ENCODE assay signal across 8 cellular contexts in genomic region chrX:19566359-19567141, GRCh38. TPM values are rescaled to one million over a fixed set of nuclear protein-coding genes. Genes with fewer than 3 reads are reported as not detected.
DNase-seq lines count a peak whose midpoint lies in the region; ATAC-seq and TF ChIP-seq lines count a peak whose summit lies in the region.

No MANE protein-coding gene starts in this region.

- DNase-seq in erythroblast (lab: John Stamatoyannopoulos, UW) (peak; percentile 8 to 46), GM20000 (ENCODE audit: low spot score) (no peak), NCI-H2227 (lab: John Stamatoyannopoulos, UW; ENCODE audit: unreplicated experiment) (no peak)
- peak; percentile 38 for DNase-seq in stimulated activated naive CD8-positive, alpha-beta T cell treated with anti-CD3 and anti-CD28 coated beads, Interleukin-15, Interleukin-2, amounts not matched to agents 100 U/mL and 50 U/mL, for 24 hours

- no peak for TF ChIP-seq CTCF in GM20000 (IDR thresholded peaks at IDR 0.05; ENCODE audit: extremely low read depth, missing control alignments)

- ATAC-seq in GM18505 (IDR thresholded peaks at IDR 0.05; ENCODE audit: unreplicated experiment) (peak; percentile 37), HG02852 (IDR thresholded peaks at IDR 0.05; ENCODE audit: unreplicated experiment) (peak; percentile 54), HG03571 (IDR thresholded peaks at IDR 0.05; ENCODE audit: unreplicated experiment) (no peak)
- peak; percentile 92 for ATAC-seq in stimulated activated naive CD8-positive, alpha-beta T cell treated with anti-CD3 and anti-CD28 coated beads, Interleukin-15, Interleukin-2, amounts not matched to agents 100 U/mL and 50 U/mL, for 24 hours

- no peak for TF ChIP-seq POLR2A in GM18505 (IDR thresholded peaks at IDR 0.05; ENCODE audit: borderline replicate concordance, extremely low read depth, insufficient read depth, insufficient read length)
- TF ChIP-seq POLR2A in erythroblast (IDR thresholded peaks at IDR 0.05; ENCODE audit: low read length) = no peak

TF ChIP-seq in PFSK-1, 5 proteins besides CTCF, POLR2A, EP300 and RAD21:
- peak; percentile 31 to 41; a peak in 1 of 4 replicates for TF ChIP-seq REST (IDR thresholded peaks at IDR 0.05; ENCODE audit: insufficient read depth in 1 of 2, low read depth in 2 of 2, low read length in 2 of 2)
- TF ChIP-seq TAF1 (IDR thresholded peaks at IDR 0.05; ENCODE audit: borderline replicate concordance, insufficient read depth, low read length) = no peak

RNA-seq across cellular contexts. Expression of gene MAP3K15, which starts 51.2 kb away (rescaled TPM):
- polyA plus RNA-seq in PFSK-1 (2012; ENCODE audit: insufficient read length, low read depth) = 2.2 TPM

Comparison
In these comparisons a context has a peak if more than half of its experiments do, and no peak if none do; other contexts are left out.
1. DNase-seq: peak in erythroblast (2 of 2) and stimulated activated naive CD8-positive, alpha-beta T cell treated with anti-CD3 and anti-CD28 coated beads, Interleukin-15, Interleukin-2, amounts not matched to agents 100 U/mL and 50 U/mL, for 24 hours (single experiment); none in GM20000 (single experiment) and NCI-H2227 (single experiment).